26 cellular contexts compared by ENCODE assay signal in genomic region chr3:5840091-5840490, GRCh38.
"Had no signal": no experiment of that assay in that cellular context is flagged by ENCODE, and none has a peak within 500 bp of the region (broad histone marks: within the 10 kb centered on the region; RNA-seq: fewer than 3 reads in every experiment).

No MANE protein-coding gene starts in this region.

- H3K36me3 ChIP-seq: brain microvascular endothelial cell, esophagus muscularis mucosa, heart right ventricle, neutrophil, ovary, sigmoid colon, upper lobe of left lung, vagina had no signal

- H3K4me1 ChIP-seq: esophagus muscularis mucosa, foreskin keratinocyte, heart right ventricle, sigmoid colon, upper lobe of left lung, vagina had no signal

- H3K27me3 ChIP-seq: brain microvascular endothelial cell, esophagus muscularis mucosa, foreskin keratinocyte, heart right ventricle, neutrophil, ovary, sigmoid colon, upper lobe of left lung, vagina had no signal

- DNase-seq: activated CD4-positive, alpha-beta T cell treated with anti-CD3 and anti-CD28 coated beads for 4 hours; activated CD4-positive, alpha-beta T cell treated with anti-CD3 and anti-CD28 coated beads, Interleukin-2, amount 50 U/mL, for 4 hours; activated CD8-positive, alpha-beta memory T cell treated with anti-CD3 and anti-CD28 coated beads for 24 hours; activated naive CD8-positive, alpha-beta T cell treated with anti-CD3 and anti-CD28 coated beads, Interleukin-2, amount 50 U/mL, for 24 hours; activated T-cell treated with anti-CD3 and anti-CD28 coated beads, Interleukin-2, amount 50 U/mL, for 1 hour; amygdala; brain microvascular endothelial cell; caudate nucleus; endodermal cell; foreskin keratinocyte; heart right ventricle; left cardiac atrium; mammary epithelial cell; ovary; sigmoid colon; SK-N-SH; small intestine; stimulated activated CD4-positive, alpha-beta T cell treated with anti-CD3 and anti-CD28 coated beads, Interleukin-4, amount 100 ng/mL, for 24 hours; substantia nigra; SW 1271; T-helper 17 cell; upper lobe of left lung had no signal

- H3K27ac ChIP-seq: brain microvascular endothelial cell, esophagus muscularis mucosa, foreskin keratinocyte, heart right ventricle, neutrophil, ovary, sigmoid colon, upper lobe of left lung, vagina, VCaP had no signal

- H3K4me3 ChIP-seq: esophagus muscularis mucosa, heart right ventricle, ovary, sigmoid colon, upper lobe of left lung, vagina had no signal

- H3K9me3 ChIP-seq: esophagus muscularis mucosa, neutrophil, ovary, SK-N-SH, upper lobe of left lung, vagina had no signal
